In genomic region chr12:52884526-52885293, GRCh38 we compare ENCODE assay signal across 8 cellular contexts. TPM values are rescaled to one million over a fixed set of nuclear protein-coding genes. Genes with fewer than 3 reads are reported as not detected.
A peak's percentile ranks its signal among the peaks of the same experiment; 100 is the strongest.
DNase-seq lines count a peak whose midpoint lies in the region; ATAC-seq and TF ChIP-seq lines count a peak whose summit lies in the region.

No MANE protein-coding gene starts in this region.

- H2BK12ac ChIP-seq in mesenchymal stem cell (ENCODE audit: low read length in 2 of 2) = no peak overlapping the region

- no peak overlapping the region for H3K18ac ChIP-seq in mesenchymal stem cell (ENCODE audit: low read depth in 1 of 2, low read length in 2 of 2)

- no peak overlapping the region for H2AFZ ChIP-seq in mesenchymal stem cell (ENCODE audit: low read depth, low read length)

- H3K9me3 Mint-ChIP-seq in activated CD4-positive, alpha-beta T cell treated with anti-CD3 and anti-CD28 coated beads, Interleukin-2, amount 10 ng/mL, durations not matched to agents 24 days and 14 days = no peaks in the 10 kb centered on the region

- H4K91ac ChIP-seq in mesenchymal stem cell (ENCODE audit: low read length) = no peak overlapping the region

- H3K4me1 ChIP-seq in A673 (ENCODE audit: insufficient read depth, low read length, poor library complexity, severe bottlenecking) (peaks cover 4% of the 10 kb centered on the region), mesenchymal stem cell (ENCODE audit: control insufficient read depth, insufficient read depth, low read depth, low read length) (peaks cover 2% of the 10 kb centered on the region)

- H3K27ac Mint-ChIP-seq in activated CD4-positive, alpha-beta T cell treated with anti-CD3 and anti-CD28 coated beads, Interleukin-2, amount 10 ng/mL, durations not matched to agents 24 days and 14 days = no peak overlapping the region

- CTCF ChIA-PET in A673 (lab: Charles Lee) = interaction anchor here (0.6 to 3.4 kb wide), 9 partner anchors 11 to 214 kb away, joined by 3 to 121 read pairs (median 3); no protein-coding TSS in a partner anchor

- H3K9me3 ChIP-seq in A673 (ENCODE audit: low read depth, low read length, poor library complexity, severe bottlenecking) (no peaks in the 10 kb centered on the region), mesenchymal stem cell (ENCODE audit: control insufficient read depth, low read length) (no peaks in the 10 kb centered on the region)

- H3K4me2 ChIP-seq in mesenchymal stem cell (ENCODE audit: low read length, poor library complexity, severe bottlenecking) = no peak overlapping the region

- H3K4ac ChIP-seq in mesenchymal stem cell (ENCODE audit: low read depth in 1 of 2, low read length in 2 of 2) = peak overlapping the region in 1 of 2 experiments; percentile 35

- H3K23ac ChIP-seq in mesenchymal stem cell (ENCODE audit: low read length in 2 of 2) = no peak overlapping the region

- intact Hi-C loops in A673 (cut with micrococcal nuclease; ENCODE audit: unreplicated experiment) = loop anchor here (1.0 kb wide), 1 partner anchor 97 kb away; no protein-coding TSS in a partner anchor
- intact Hi-C loops in activated CD4-positive, alpha-beta T cell treated with anti-CD3 and anti-CD28 coated beads, Interleukin-2, amount 10 ng/mL, durations not matched to agents 24 days and 14 days (cut with micrococcal nuclease) = loop anchor here (1.0 kb wide), 1 partner anchor 97 kb away; no protein-coding TSS in a partner anchor

- peaks cover 14% of the 10 kb centered on the region for H3K27me3 Mint-ChIP-seq in activated CD4-positive, alpha-beta T cell treated with anti-CD3 and anti-CD28 coated beads, Interleukin-2, amount 10 ng/mL, durations not matched to agents 24 days and 14 days

- H2AK5ac ChIP-seq in mesenchymal stem cell (ENCODE audit: low read length, severe bottlenecking) = peak overlapping the region; percentile 28

- no peak overlapping the region for H3K9ac ChIP-seq in mesenchymal stem cell (ENCODE audit: low read length)

- BruUV-seq in A673 (replicated peaks; lab: Mats Ljungman, UMichigan) = no TSS peak

- DNase-seq in A673 (ENCODE audit: low spot score) (peak; percentile 79), GM19238 (ENCODE audit: insufficient read length, low spot score) (peak; percentile 77), NCI-H345 treated with DMSO at 0.1 percent for 48 hours (lab: John Stamatoyannopoulos, UW; ENCODE audit: unreplicated experiment) (peak; percentile 45), choroid plexus epithelial cell (ENCODE audit: low read depth) (peak; percentile 60), mesenchymal stem cell (peak; percentile 64)
- peak; percentile 93 for DNase-seq in activated CD4-positive, alpha-beta T cell treated with anti-CD3 and anti-CD28 coated beads, Interleukin-2, amount 10 ng/mL, durations not matched to agents 24 days and 14 days
- DNase-seq in stimulated activated CD8-positive, alpha-beta memory T cell treated with anti-CD3 and anti-CD28 coated beads, Interleukin-15, amount 100 ng/mL, for 48 hours (ENCODE audit: low read depth in 2 of 2) = peak; percentile 55 to 62

- H3K36me3 ChIP-seq in A673 (ENCODE audit: insufficient read depth, low read length, poor library complexity, severe bottlenecking) (no peaks in the 10 kb centered on the region), mesenchymal stem cell (ENCODE audit: control insufficient read depth in 1 of 2, insufficient read depth in 2 of 2, low read depth in 1 of 2, low read length in 2 of 2) (no peaks in the 10 kb centered on the region)

- no peak overlapping the region for H4K8ac ChIP-seq in mesenchymal stem cell (ENCODE audit: low read length)

- H3K27ac ChIP-seq in A673 (ENCODE audit: low read depth, low read length, poor library complexity, severe bottlenecking) = no peak overlapping the region
- H3K27ac ChIP-seq in mesenchymal stem cell (ENCODE audit: low read length, poor library complexity, severe bottlenecking) = no peak overlapping the region

- POLR2A ChIA-PET in A673 (lab: Charles Lee; ENCODE audit: low non-redundant PET) = no interaction called here

- no peak overlapping the region for H2BK5ac ChIP-seq in mesenchymal stem cell (ENCODE audit: low read depth, low read length, poor library complexity, severe bottlenecking)

- H3K4me3 ChIP-seq in A673 (ENCODE audit: low read depth, low read length, poor library complexity, severe bottlenecking) (no peak overlapping the region), choroid plexus epithelial cell (ENCODE audit: low read depth, low read length) (no peak overlapping the region), mesenchymal stem cell (ENCODE audit: insufficient read depth in 1 of 2, low read depth in 1 of 2, low read length in 2 of 2) (no peak overlapping the region)

- peak overlapping the region; percentile 36 for H2BK15ac ChIP-seq in mesenchymal stem cell (ENCODE audit: low read depth, poor library complexity, severe bottlenecking)

- H3K4me3 Mint-ChIP-seq in activated CD4-positive, alpha-beta T cell treated with anti-CD3 and anti-CD28 coated beads, Interleukin-2, amount 10 ng/mL, durations not matched to agents 24 days and 14 days = no peak overlapping the region

- H3K79me1 ChIP-seq in mesenchymal stem cell (replicated peaks; ENCODE audit: low read length, poor library complexity, severe bottlenecking) = no peaks in the 10 kb centered on the region

- no peak overlapping the region for H3K14ac ChIP-seq in mesenchymal stem cell (ENCODE audit: low read length in 2 of 2)

- H3K27me3 ChIP-seq in A673 (replicated peaks; ENCODE audit: insufficient read depth, low read depth, low read length, poor library complexity) = no peaks in the 10 kb centered on the region
- peaks cover 0 to 2% of the 10 kb centered on the region in 2 experiments for H3K27me3 ChIP-seq in mesenchymal stem cell (ENCODE audit: control insufficient read depth in 1 of 2, insufficient read depth in 1 of 2, low read length in 2 of 2)

- no peaks in the 10 kb centered on the region for H3K36me3 Mint-ChIP-seq in activated CD4-positive, alpha-beta T cell treated with anti-CD3 and anti-CD28 coated beads, Interleukin-2, amount 10 ng/mL, durations not matched to agents 24 days and 14 days (ENCODE audit: low read depth)

- peaks cover 6% of the 10 kb centered on the region for H3K4me1 Mint-ChIP-seq in activated CD4-positive, alpha-beta T cell treated with anti-CD3 and anti-CD28 coated beads, Interleukin-2, amount 10 ng/mL, durations not matched to agents 24 days and 14 days

- 29% methylated on average over 10 of the region's 13 CpGs for whole genome bisulfite sequencing in mesenchymal stem cell

- H2BK120ac ChIP-seq in mesenchymal stem cell (ENCODE audit: low read depth, low read length) = peak overlapping the region; percentile 59

- ATAC-seq in HG03025 (IDR thresholded peaks at IDR 0.05; ENCODE audit: low FRiP score, unreplicated experiment) = no peak

- peak; percentile 94 for TF ChIP-seq CTCF in A673 (conservative IDR thresholded peaks at IDR 0.05; ENCODE audit: low read depth, low read length)
- peak; percentile 90 for TF ChIP-seq CTCF in choroid plexus epithelial cell (conservative IDR thresholded peaks at IDR 0.05; ENCODE audit: low read depth, low read length)

RNA-seq across cellular contexts. Expression of gene KRT8, which starts 20.2 kb away (rescaled TPM):
- 15.4 and 16.2 TPM in 2 replicates for total RNA-seq in A673 (2021)
- 0.51 TPM in 1 of 2 replicates, not detected in the other for total RNA-seq in activated CD4-positive, alpha-beta T cell treated with anti-CD3 and anti-CD28 coated beads, Interleukin-2, amount 10 ng/mL, durations not matched to agents 24 days and 14 days
- polyA plus RNA-seq in mesenchymal stem cell (2013, experiment 1 of 2) = 1,135 TPM
- polyA plus RNA-seq in mesenchymal stem cell (2013, experiment 2 of 2) = 1,108 TPM

RNA-seq across cellular contexts. Expression of gene KRT78, which starts 35.9 kb away (rescaled TPM):
- not detected in 2 replicates for total RNA-seq in A673 (2021)
- total RNA-seq in activated CD4-positive, alpha-beta T cell treated with anti-CD3 and anti-CD28 coated beads, Interleukin-2, amount 10 ng/mL, durations not matched to agents 24 days and 14 days = not detected in 2 replicates
- not detected for polyA plus RNA-seq in mesenchymal stem cell (2013, experiment 1 of 2)
- not detected for polyA plus RNA-seq in mesenchymal stem cell (2013, experiment 2 of 2)

RNA-seq across cellular contexts. Expression of gene KRT79, which starts 50.6 kb away (rescaled TPM):
- total RNA-seq in A673 (2021) = not detected in 2 replicates
- total RNA-seq in activated CD4-positive, alpha-beta T cell treated with anti-CD3 and anti-CD28 coated beads, Interleukin-2, amount 10 ng/mL, durations not matched to agents 24 days and 14 days = 0.33 TPM in 1 of 2 replicates, not detected in the other
- polyA plus RNA-seq in mesenchymal stem cell (2013, experiment 1 of 2) = not detected
- polyA plus RNA-seq in mesenchymal stem cell (2013, experiment 2 of 2) = 0.03 TPM

Comparison
In these comparisons a context has a peak if more than half of its experiments do, and no peak if none do; other contexts are left out.
1. RNA of gene KRT8, which starts 20.2 kb away (total RNA-seq): 15.4 to 16.2 TPM in A673; 0.51 TPM in activated CD4-positive, alpha-beta T cell treated with anti-CD3 and anti-CD28 coated beads, Interleukin-2, amount 10 ng/mL, durations not matched to agents 24 days and 14 days; every median in the first group is over 10 times any median in the second.
2. Peak in every context shown above with its lines, with median percentiles within 50 percentile points of each other: DNase-seq.